Comparison of ENCODE assay signal across 8 cellular contexts in genomic region chr10:14543048-14543903, GRCh38.
DNase-seq lines count a peak whose midpoint lies in the region.

No MANE protein-coding gene starts in this region.

- peaks cover 18% of the 10 kb centered on the region for H3K36me3 Mint-ChIP-seq in activated naive CD4-positive, alpha-beta T cell treated with anti-CD3 and anti-CD28 coated beads for 36 hours (ENCODE audit: low read depth)
- peaks cover 42% of the 10 kb centered on the region for H3K36me3 Mint-ChIP-seq in T-helper 2 cell treated with Interferon-gamma antibody and Interleukin-4, amounts not matched to agents 5 μg/mL and 100 μg/mL, for 36 hours (ENCODE audit: low read depth)

- H3K9ac ChIP-seq in skeletal muscle tissue (ENCODE audit: low read depth in 1 of 3, low read length in 3 of 3), result no peak overlapping the region

- H3K27me3 ChIP-seq in skeletal muscle tissue (ENCODE audit: control insufficient read depth in 3 of 3, insufficient read depth in 3 of 3, low read length in 3 of 3), result no peaks in the 10 kb centered on the region

- H3K4me1 ChIP-seq in skeletal muscle tissue (ENCODE audit: control insufficient read depth in 3 of 3, insufficient read depth in 3 of 3, low read length in 3 of 3), result peaks cover 0 to 6% (median 2%) of the 10 kb centered on the region in 3 donors

- peak overlapping the region; percentile 83 for H3K27ac Mint-ChIP-seq in activated naive CD4-positive, alpha-beta T cell treated with anti-CD3 and anti-CD28 coated beads for 36 hours
- peak overlapping the region; percentile 71 for H3K27ac Mint-ChIP-seq in T-helper 2 cell treated with Interferon-gamma antibody and Interleukin-4, amounts not matched to agents 5 μg/mL and 100 μg/mL, for 36 hours

- H3K9me3 Mint-ChIP-seq in activated naive CD4-positive, alpha-beta T cell treated with anti-CD3 and anti-CD28 coated beads for 36 hours, result no peaks in the 10 kb centered on the region
- no peaks in the 10 kb centered on the region for H3K9me3 Mint-ChIP-seq in T-helper 2 cell treated with Interferon-gamma antibody and Interleukin-4, amounts not matched to agents 5 μg/mL and 100 μg/mL, for 36 hours

- H3K27ac ChIP-seq in skeletal muscle tissue (ENCODE audit: low read depth, low read length), result peak overlapping the region; percentile 41

- CTCF ChIA-PET in activated naive CD4-positive, alpha-beta T cell treated with anti-CD3 and anti-CD28 coated beads for 36 hours (lab: Charles Lee), result interaction anchor here (0.6 to 2.4 kb wide), 25 partner anchors 8 to 824 kb away, joined by 3 to 11 read pairs (median 3); partner anchors contain the start of genes CDNF, HSPA14 and MSANTD7

- no peak overlapping the region for H3K4me3 ChIP-seq in skeletal muscle tissue (ENCODE audit: low read length in 3 of 3)

- H3K36me3 ChIP-seq in skeletal muscle tissue (ENCODE audit: control insufficient read depth in 3 of 3, insufficient read depth in 3 of 3, low read length in 3 of 3), result no peaks in the 10 kb centered on the region

- H3K9me3 ChIP-seq in skeletal muscle tissue (ENCODE audit: control insufficient read depth in 3 of 3, low read length in 3 of 3), result no peaks in the 10 kb centered on the region

- DNase-seq in activated naive CD4-positive, alpha-beta T cell treated with anti-CD3 and anti-CD28 coated beads for 36 hours, result peak; percentile 73
- DNase-seq in activated naive CD4-positive, alpha-beta T cell treated with Interleukin-2 at 50 U/mL for 16 hours, result no peak
- DNase-seq in T-helper 2 cell treated with Interferon-gamma antibody and Interleukin-4, amounts not matched to agents 5 μg/mL and 100 μg/mL, for 36 hours (ENCODE audit: low spot score), result no peak
- DNase-seq in fibroblast of the conjunctiva (ENCODE audit: low read depth) (peak; percentile 8), NCI-H526 treated with DMSO at 0.1 percent for 48 hours (lab: John Stamatoyannopoulos, UW) (no peak)
- no peak for DNase-seq in stimulated activated CD4-positive, alpha-beta T cell treated with anti-CD3 and anti-CD28 coated beads, Interleukin-12 subunit alpha, Interleukin-12 subunit beta, amount 100 ng/mL, for 4 hours
- DNase-seq in activated CD4-positive, CD25-positive, alpha-beta regulatory T cell (lab: John Stamatoyannopoulos, UW), result no peak

- peaks cover 79% of the 10 kb centered on the region for H3K4me1 Mint-ChIP-seq in activated naive CD4-positive, alpha-beta T cell treated with anti-CD3 and anti-CD28 coated beads for 36 hours (ENCODE audit: low read depth)
- peaks cover 67% of the 10 kb centered on the region for H3K4me1 Mint-ChIP-seq in T-helper 2 cell treated with Interferon-gamma antibody and Interleukin-4, amounts not matched to agents 5 μg/mL and 100 μg/mL, for 36 hours (ENCODE audit: low read depth)

- H3K4me3 Mint-ChIP-seq in activated naive CD4-positive, alpha-beta T cell treated with anti-CD3 and anti-CD28 coated beads for 36 hours, result peak overlapping the region; percentile 30
- peak overlapping the region; percentile 67 for H3K4me3 Mint-ChIP-seq in T-helper 2 cell treated with Interferon-gamma antibody and Interleukin-4, amounts not matched to agents 5 μg/mL and 100 μg/mL, for 36 hours

- intact Hi-C loops in activated naive CD4-positive, alpha-beta T cell treated with anti-CD3 and anti-CD28 coated beads for 36 hours (cut with micrococcal nuclease), result loop anchor here (1.0 to 5.0 kb wide), 2 partner anchors 44 to 346 kb away; no protein-coding TSS in a partner anchor

- H3K27me3 Mint-ChIP-seq in activated naive CD4-positive, alpha-beta T cell treated with anti-CD3 and anti-CD28 coated beads for 36 hours (ENCODE audit: low read depth), result no peaks in the 10 kb centered on the region
- no peaks in the 10 kb centered on the region for H3K27me3 Mint-ChIP-seq in T-helper 2 cell treated with Interferon-gamma antibody and Interleukin-4, amounts not matched to agents 5 μg/mL and 100 μg/mL, for 36 hours (ENCODE audit: low read depth)

Comparison
In these comparisons a context has a peak if more than half of its experiments do, and no peak if none do; other contexts are left out.
1. DNase-seq: peak in activated naive CD4-positive, alpha-beta T cell treated with anti-CD3 and anti-CD28 coated beads for 36 hours (single experiment) and fibroblast of the conjunctiva (single experiment); none in activated naive CD4-positive, alpha-beta T cell treated with Interleukin-2 at 50 U/mL for 16 hours (single experiment), T-helper 2 cell treated with Interferon-gamma antibody and Interleukin-4, amounts not matched to agents 5 μg/mL and 100 μg/mL, for 36 hours (single experiment), stimulated activated CD4-positive, alpha-beta T cell treated with anti-CD3 and anti-CD28 coated beads, Interleukin-12 subunit alpha, Interleukin-12 subunit beta, amount 100 ng/mL, for 4 hours (single experiment), activated CD4-positive, CD25-positive, alpha-beta regulatory T cell (0 of 4) and NCI-H526 treated with DMSO at 0.1 percent for 48 hours (single experiment).